22 cellular contexts compared by ENCODE assay signal in genomic region chr7:51352174-51353145, GRCh38. TPM values are rescaled to one million over a fixed set of nuclear protein-coding genes. Genes with fewer than 3 reads are reported as not detected.
DNase-seq lines count a peak whose midpoint lies in the region; ATAC-seq and TF ChIP-seq lines count a peak whose summit lies in the region.
"Had no signal": no experiment of that assay in that cellular context is flagged by ENCODE, and none has a peak within 500 bp of the region (broad histone marks: within the 10 kb centered on the region; RNA-seq: fewer than 3 reads in every experiment).

No MANE protein-coding gene starts in this region.

- H3K9me3 Mint-ChIP-seq in Calu3 (ENCODE audit: low read depth, unreplicated experiment) = no peaks in the 10 kb centered on the region
- H3K9me3 Mint-ChIP-seq: activated CD4-positive, alpha-beta T cell treated with anti-CD3 and anti-CD28 coated beads, Interleukin-2, amount 10 ng/mL, durations not matched to agents 24 days and 14 days; natural killer cell treated with Interleukin-12 subunit alpha and Interleukin-12 subunit beta and Interleukin-15 and Interleukin-18, amount 100 ng/mL, for 72 hours had no signal

- no peaks in the 10 kb centered on the region for H3K4me1 ChIP-seq in BE2C
- no peaks in the 10 kb centered on the region for H3K4me1 ChIP-seq in trophoblast cell (ENCODE audit: control insufficient read depth in 1 of 2, insufficient read depth in 2 of 2, low read length in 2 of 2)
- H3K4me1 ChIP-seq: HAP-1, lower lobe of right lung had no signal

- ATAC-seq in GM19397 (IDR thresholded peaks at IDR 0.05; ENCODE audit: unreplicated experiment) = no peak
- ATAC-seq: lower lobe of right lung had no signal

- CTCF ChIA-PET in Calu3 (lab: Charles Lee) = interaction anchor here (0.6 kb wide), 1 partner anchor 24 kb away, joined by 3 read pairs; no protein-coding TSS in a partner anchor

- TF ChIP-seq CTCF in BE2C (IDR thresholded peaks at IDR 0.05; ENCODE audit: low read depth, low read length) = peak; percentile 18; the same call in 1 of the 2 replicates
- TF ChIP-seq CTCF in Calu3 (IDR thresholded peaks at IDR 0.05; ENCODE audit: unreplicated experiment) = peak; percentile 24
- no peak for TF ChIP-seq CTCF in GM20000 (IDR thresholded peaks at IDR 0.05; ENCODE audit: extremely low read depth, missing control alignments)

- intact Hi-C loops in Calu3 (cut with micrococcal nuclease; ENCODE audit: unreplicated experiment) = loop anchor here (10.0 kb wide), 1 partner anchor 818 kb away; no protein-coding TSS in a partner anchor

- H2BK5ac ChIP-seq in trophoblast cell (ENCODE audit: low read depth, low read length, poor library complexity) = no peak overlapping the region

- no peak overlapping the region for H3K4me2 ChIP-seq in trophoblast cell (ENCODE audit: low read length)
- H3K4me2 ChIP-seq: PC-9 had no signal

- no CpG with 5 or more reads among the region's 10 CpGs for WGBS in trophoblast cell (ENCODE audit: extremely low coverage, insufficient coverage, insufficient read length)

- H4K91ac ChIP-seq in trophoblast cell (ENCODE audit: low read depth, low read length) = no peak overlapping the region

- H3K27ac Mint-ChIP-seq in Calu3 (ENCODE audit: unreplicated experiment) = peak overlapping the region; percentile 29
- H3K27ac Mint-ChIP-seq: activated CD4-positive, alpha-beta T cell treated with anti-CD3 and anti-CD28 coated beads, Interleukin-2, amount 10 ng/mL, durations not matched to agents 24 days and 14 days; natural killer cell treated with Interleukin-12 subunit alpha and Interleukin-12 subunit beta and Interleukin-15 and Interleukin-18, amount 100 ng/mL, for 72 hours; type B pancreatic cell had no signal

- H3K4me1 Mint-ChIP-seq in Calu3 (ENCODE audit: low read depth, unreplicated experiment) = peaks cover 43% of the 10 kb centered on the region
- H3K4me1 Mint-ChIP-seq: activated CD4-positive, alpha-beta T cell treated with anti-CD3 and anti-CD28 coated beads, Interleukin-2, amount 10 ng/mL, durations not matched to agents 24 days and 14 days had no signal

- no peak overlapping the region for H3K4ac ChIP-seq in trophoblast cell (ENCODE audit: low read depth, low read length)

- H3K27me3 Mint-ChIP-seq in Calu3 (ENCODE audit: unreplicated experiment) = no peaks in the 10 kb centered on the region
- H3K27me3 Mint-ChIP-seq: activated CD4-positive, alpha-beta T cell treated with anti-CD3 and anti-CD28 coated beads, Interleukin-2, amount 10 ng/mL, durations not matched to agents 24 days and 14 days; natural killer cell treated with Interleukin-12 subunit alpha and Interleukin-12 subunit beta and Interleukin-15 and Interleukin-18, amount 100 ng/mL, for 72 hours; type B pancreatic cell had no signal

- H3K9ac ChIP-seq in trophoblast cell (ENCODE audit: low read length) = no peak overlapping the region

- no peak overlapping the region for H3K4me3 ChIP-seq in BE2C (ENCODE audit: low read depth, low read length)
- no peak overlapping the region for H3K4me3 ChIP-seq in trophoblast cell (ENCODE audit: low read depth, low read length)
- H3K4me3 ChIP-seq: HAP-1, lower lobe of right lung, PC-9 had no signal

- H3K79me1 ChIP-seq in trophoblast cell (ENCODE audit: low read length) = no peaks in the 10 kb centered on the region

- H4K8ac ChIP-seq in trophoblast cell (ENCODE audit: low read depth, low read length) = no peak overlapping the region

- no peaks in the 10 kb centered on the region for H3K79me2 ChIP-seq in trophoblast cell (ENCODE audit: control insufficient read depth, insufficient read depth, low read length, poor library complexity)

- no peak for DNase-seq in BE2C
- no peak for DNase-seq in Calu3
- DNase-seq in SK-MEL-5 (ENCODE audit: low read depth, low spot score) = peak; percentile 48
- peak; percentile 35 for DNase-seq in iPS-NIHi11 (ENCODE audit: low spot score)
- DNase-seq in GM20000 (ENCODE audit: low spot score) = no peak
- DNase-seq in trophoblast cell = no peak
- no peak for DNase-seq in G401 (ENCODE audit: low spot score)
- DNase-seq: activated CD4-positive, alpha-beta T cell treated with anti-CD3 and anti-CD28 coated beads, Interleukin-2, amount 10 ng/mL, durations not matched to agents 24 days and 14 days; activated CD8-positive, alpha-beta memory T cell treated with anti-CD3 and anti-CD28 coated beads, Interleukin-2, amount 50 U/mL, for 48 hours; activated naive CD4-positive, alpha-beta T cell; aorta; lower lobe of right lung; NCI-H1105 treated with DMSO at 0.1 percent for 48 hours; PC-9; stimulated activated CD4-positive, alpha-beta T cell treated with anti-CD3 and anti-CD28 coated beads, Interleukin-15, amount 100 ng/mL, for 24 hours; stimulated activated naive CD4-positive, alpha-beta T cell; T-helper 9 cell had no signal

- H2AFZ ChIP-seq in trophoblast cell (ENCODE audit: insufficient read depth, low read length, poor library complexity) = no peak overlapping the region
- H2AFZ ChIP-seq: PC-9 had no signal

- no peak overlapping the region for H3K23ac ChIP-seq in trophoblast cell (ENCODE audit: low read length)

- no peak overlapping the region for H4K12ac ChIP-seq in trophoblast cell (ENCODE audit: low read depth, low read length)

- H3K27ac ChIP-seq in trophoblast cell (ENCODE audit: low read depth, low read length) = no peak overlapping the region
- H3K27ac ChIP-seq: lower lobe of right lung, PC-9 had no signal

- no peak overlapping the region for H3K4me3 Mint-ChIP-seq in Calu3 (ENCODE audit: low read depth, unreplicated experiment)
- H3K4me3 Mint-ChIP-seq: activated CD4-positive, alpha-beta T cell treated with anti-CD3 and anti-CD28 coated beads, Interleukin-2, amount 10 ng/mL, durations not matched to agents 24 days and 14 days; natural killer cell treated with Interleukin-12 subunit alpha and Interleukin-12 subunit beta and Interleukin-15 and Interleukin-18, amount 100 ng/mL, for 72 hours; type B pancreatic cell had no signal

- H2AK5ac ChIP-seq in trophoblast cell (ENCODE audit: low read length) = no peak overlapping the region

- no peak overlapping the region for H3K14ac ChIP-seq in trophoblast cell (ENCODE audit: low read length)

- H2BK12ac ChIP-seq in trophoblast cell (ENCODE audit: low read length) = no peak overlapping the region

- in situ Hi-C loops in SK-MEL-5 (cut with HindIII; ENCODE audit: low pct_unique_long_range_greater_than_20kb, low sequenced_read_pairs) = no loop called here
- in situ Hi-C loops in G401 (cut with HindIII; ENCODE audit: low sequenced_read_pairs) = no loop called here

- H2BK120ac ChIP-seq in trophoblast cell (ENCODE audit: insufficient read depth, low read length, poor library complexity) = no peak overlapping the region

- no peaks in the 10 kb centered on the region for H3K36me3 ChIP-seq in BE2C
- no peaks in the 10 kb centered on the region for H3K36me3 ChIP-seq in trophoblast cell (ENCODE audit: control insufficient read depth in 1 of 2, insufficient read depth in 2 of 2, low read length in 2 of 2)
- H3K36me3 ChIP-seq: HAP-1, lower lobe of right lung had no signal

- no TSS peak for BruUV-seq in Calu3 (replicated peaks; lab: Mats Ljungman, UMichigan)

- H3K27me3 ChIP-seq in BE2C (no peaks in the 10 kb centered on the region), trophoblast cell (ENCODE audit: insufficient read depth, low read length) (no peaks in the 10 kb centered on the region)

- peaks cover 5% of the 10 kb centered on the region for H3K36me3 Mint-ChIP-seq in Calu3 (ENCODE audit: insufficient read depth, unreplicated experiment)
- H3K36me3 Mint-ChIP-seq: natural killer cell treated with Interleukin-12 subunit alpha and Interleukin-12 subunit beta and Interleukin-15 and Interleukin-18, amount 100 ng/mL, for 72 hours; type B pancreatic cell had no signal

- H3K9me3 ChIP-seq in BE2C = no peaks in the 10 kb centered on the region; the same call in 1 of the 2 replicates
- H3K9me3 ChIP-seq in trophoblast cell (ENCODE audit: insufficient read depth, low read depth, low read length) = no peaks in the 10 kb centered on the region
- H3K9me3 ChIP-seq: HAP-1, lower lobe of right lung had no signal

- no peak overlapping the region for H3K18ac ChIP-seq in trophoblast cell (ENCODE audit: low read length)

RNA-seq across cellular contexts. Expression of gene COBL, which starts 35.9 kb away (rescaled TPM):
- not detected for polyA plus RNA-seq in BE2C (2012; ENCODE audit: insufficient read depth, insufficient read length, low read depth)
- total RNA-seq in Calu3 (2022) = 48.1 and 49.9 TPM in 2 replicates
- total RNA-seq in SK-MEL-5 (2014; rRNA removed; shearing (Covaris generic)) = 8.6 and 9.2 TPM in 2 replicates
- polyA plus RNA-seq in SK-MEL-5 (2015; cell fraction: cytosol; rRNA removed) = 9.4 and 9.6 TPM in 2 replicates
- polyA plus RNA-seq in SK-MEL-5 (2015; cell fraction: nucleus; rRNA removed) = 5.7 and 11.7 TPM in 2 replicates
- polyA plus RNA-seq in trophoblast cell (2013) = 21.2 and 22.2 TPM in 2 replicates
- not detected in 2 replicates for total RNA-seq in G401 (2014; rRNA removed; shearing (Covaris generic))
- total RNA-seq: activated CD4-positive, alpha-beta T cell treated with anti-CD3 and anti-CD28 coated beads, Interleukin-2, amount 10 ng/mL, durations not matched to agents 24 days and 14 days; natural killer cell treated with Interleukin-12 subunit alpha and Interleukin-12 subunit beta and Interleukin-15 and Interleukin-18, amount 100 ng/mL, for 72 hours had no signal
- polyA plus RNA-seq: BJ had no signal

Comparison
In these comparisons a context has a peak if more than half of its experiments do, and no peak if none do; other contexts are left out.
1. DNase-seq: peak in SK-MEL-5 (single experiment) and iPS-NIHi11 (single experiment); none in BE2C (single experiment), Calu3 (single experiment), GM20000 (single experiment), trophoblast cell (0 of 2) and G401 (single experiment).